20 cellular contexts compared by ENCODE assay signal in the genomic region with DNA sequence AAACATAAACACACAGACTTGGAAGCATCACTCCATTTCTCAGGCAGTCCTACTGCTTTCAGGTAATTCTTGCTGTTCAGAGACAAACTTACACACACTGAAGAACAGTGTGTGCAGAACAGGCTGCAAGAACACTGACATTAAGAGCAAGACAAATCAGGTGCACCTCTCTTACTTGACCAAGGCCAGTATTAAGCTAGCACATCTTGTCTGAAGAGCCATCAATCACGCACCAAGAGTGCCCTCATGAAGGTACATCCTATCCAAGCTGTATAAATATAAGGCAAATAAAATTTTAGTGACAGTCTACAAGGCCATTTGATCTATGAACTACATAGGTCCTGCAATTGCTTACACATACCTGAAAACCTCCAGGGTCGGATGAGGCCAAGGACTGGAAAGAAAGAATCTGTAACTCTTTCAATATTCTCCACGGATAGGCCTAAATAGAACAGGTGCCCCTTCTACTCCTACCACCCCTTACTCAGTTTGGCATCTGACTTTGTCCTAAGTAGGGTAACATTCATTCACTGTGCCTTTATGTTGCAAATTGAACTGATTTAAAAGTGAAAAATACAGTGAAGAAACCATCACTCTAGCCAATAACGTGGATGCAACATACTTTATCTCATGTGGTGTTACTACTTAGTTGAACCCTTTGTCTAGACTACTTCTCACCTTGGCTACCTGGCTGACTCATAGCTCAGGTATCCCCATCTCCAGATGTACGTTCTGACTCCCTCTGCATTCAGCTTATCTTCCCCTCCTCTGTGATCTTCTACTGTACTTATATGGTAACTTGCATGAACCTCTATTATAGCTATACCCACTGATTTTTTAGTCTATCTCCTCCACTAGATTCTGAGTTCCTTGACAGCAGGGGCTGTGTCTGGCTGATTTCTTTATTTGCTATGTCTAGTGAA.
A peak's percentile ranks its signal among the peaks of the same experiment; 100 is the strongest.
DNase-seq lines count a peak whose midpoint lies in the region; ATAC-seq and TF ChIP-seq lines count a peak whose summit lies in the region.
"Had no signal": no experiment of that assay in that cellular context is flagged by ENCODE, and none has a peak within 500 bp of the region (broad histone marks: within the 10 kb centered on the region; RNA-seq: fewer than 3 reads in every experiment).

No MANE protein-coding gene starts in this region.

- H3K9me2 ChIP-seq in hepatocyte (replicated peaks; ENCODE audit: insufficient read depth) (no peaks in the 10 kb centered on the region), Karpas-422 (replicated peaks; ENCODE audit: insufficient read depth, low read length) (no peaks in the 10 kb centered on the region)

- H4K5ac ChIP-seq in mesendoderm (ENCODE audit: low read length) = no peak overlapping the region

- no peaks in the 10 kb centered on the region for H3K9me3 ChIP-seq in hepatocyte (ENCODE audit: low read depth)
- H3K9me3 ChIP-seq in Karpas-422 (ENCODE audit: low read length) = no peaks in the 10 kb centered on the region
- H3K9me3 ChIP-seq: HAP-1, left lung, sigmoid colon had no signal

- no peaks in the 10 kb centered on the region for H3K27me3 Mint-ChIP-seq in activated CD4-positive, alpha-beta T cell treated with anti-CD3 and anti-CD28 coated beads, Interleukin-2, amount 10 ng/mL, durations not matched to agents 24 days and 14 days

- peak overlapping the region; percentile 1 for H2AK5ac ChIP-seq in mesendoderm (ENCODE audit: low read length)

- H3K4me3 ChIP-seq in hepatocyte (no peak overlapping the region), mesendoderm (ENCODE audit: low read length) (no peak overlapping the region), Karpas-422 (ENCODE audit: low read length) (no peak overlapping the region)
- H3K4me3 ChIP-seq: coronary artery, HAP-1, left lung, sigmoid colon had no signal

- H3K18ac ChIP-seq in mesendoderm (ENCODE audit: low read length) = peak overlapping the region; percentile 53

- no peak overlapping the region for H3K23ac ChIP-seq in mesendoderm (ENCODE audit: low read length)

- peak overlapping the region; percentile 5 for H2BK5ac ChIP-seq in mesendoderm (ENCODE audit: low read length)

- H2BK120ac ChIP-seq in mesendoderm (ENCODE audit: low read depth, low read length) = peak overlapping the region; percentile 64

- H4K20me1 ChIP-seq in hepatocyte (ENCODE audit: insufficient read depth, poor library complexity, severe bottlenecking) (no peaks in the 10 kb centered on the region), Karpas-422 (ENCODE audit: insufficient read depth, low read depth, low read length) (no peaks in the 10 kb centered on the region)

- H4K8ac ChIP-seq in mesendoderm (ENCODE audit: low read depth, low read length) = no peak overlapping the region

- H3K9me3 Mint-ChIP-seq in activated CD4-positive, alpha-beta T cell treated with anti-CD3 and anti-CD28 coated beads, Interleukin-2, amount 10 ng/mL, durations not matched to agents 24 days and 14 days = no peaks in the 10 kb centered on the region
- H3K9me3 Mint-ChIP-seq: activated T-helper 2 cell treated with anti-CD3 and anti-CD28 coated beads, Interferon-gamma antibody, Interleukin-2, Interleukin-4, amounts not matched to agents 10 μg/mL and 5 μg/mL and 100 μg/mL, durations not matched to agents 14 hours and 24 hours and 36 hours had no signal

- ATAC-seq in GM18858 (IDR thresholded peaks at IDR 0.05; ENCODE audit: unreplicated experiment) = no peak
- ATAC-seq: left lung had no signal

- intact Hi-C loops in activated CD4-positive, alpha-beta T cell treated with anti-CD3 and anti-CD28 coated beads, Interleukin-2, amount 10 ng/mL, durations not matched to agents 24 days and 14 days (cut with micrococcal nuclease) = no loop called here

- WGBS in hepatocyte (ENCODE audit: low lambda C conversion rate, missing lambda C conversion rate) = 33% methylated on average over 5 of the region's 5 CpGs
- no CpG with 5 or more reads among the region's 5 CpGs for WGBS in mesendoderm (ENCODE audit: extremely low coverage, insufficient coverage, low lambda C conversion rate)

- no peaks in the 10 kb centered on the region for H3K79me1 ChIP-seq in mesendoderm (ENCODE audit: low read length)

- no peaks in the 10 kb centered on the region for H3K36me3 Mint-ChIP-seq in activated CD4-positive, alpha-beta T cell treated with anti-CD3 and anti-CD28 coated beads, Interleukin-2, amount 10 ng/mL, durations not matched to agents 24 days and 14 days (ENCODE audit: low read depth)

- H3K4me2 ChIP-seq in hepatocyte (no peak overlapping the region), mesendoderm (ENCODE audit: low read length) (no peak overlapping the region), Karpas-422 (ENCODE audit: low read depth, low read length, poor library complexity, severe bottlenecking) (no peak overlapping the region)

- H2BK15ac ChIP-seq in mesendoderm (replicated peaks; ENCODE audit: low read depth) = no peak overlapping the region

- no peaks in the 10 kb centered on the region for H3K4me1 Mint-ChIP-seq in activated CD4-positive, alpha-beta T cell treated with anti-CD3 and anti-CD28 coated beads, Interleukin-2, amount 10 ng/mL, durations not matched to agents 24 days and 14 days
- H3K4me1 Mint-ChIP-seq: neural crest cell had no signal

- TF ChIP-seq CTCF in hepatocyte (IDR thresholded peaks at IDR 0.05; ENCODE audit: poor library complexity) = no peak

- H2AFZ ChIP-seq in hepatocyte (no peak overlapping the region), Karpas-422 (ENCODE audit: low read length) (no peak overlapping the region)

- H3K79me2 ChIP-seq in hepatocyte (no peaks in the 10 kb centered on the region), mesendoderm (ENCODE audit: control insufficient read depth, insufficient read depth, low read length) (peaks cover 22% of the 10 kb centered on the region), Karpas-422 (ENCODE audit: low read length) (no peaks in the 10 kb centered on the region)

- H3K27ac Mint-ChIP-seq in activated CD4-positive, alpha-beta T cell treated with anti-CD3 and anti-CD28 coated beads, Interleukin-2, amount 10 ng/mL, durations not matched to agents 24 days and 14 days = no peak overlapping the region
- H3K27ac Mint-ChIP-seq: activated T-helper 2 cell treated with anti-CD3 and anti-CD28 coated beads, Interferon-gamma antibody, Interleukin-2, Interleukin-4, amounts not matched to agents 10 μg/mL and 5 μg/mL and 100 μg/mL, durations not matched to agents 14 hours and 24 hours and 36 hours had no signal

- H3K36me3 ChIP-seq in hepatocyte (replicated peaks; ENCODE audit: insufficient read depth, low read depth) (no peaks in the 10 kb centered on the region), mesendoderm (ENCODE audit: control insufficient read depth, insufficient read depth, low read length) (no peaks in the 10 kb centered on the region), Karpas-422 (ENCODE audit: insufficient read depth, low read length) (no peaks in the 10 kb centered on the region)
- H3K36me3 ChIP-seq: brain microvascular endothelial cell, HAP-1, left lung, sigmoid colon had no signal

- H3K56ac ChIP-seq in mesendoderm (ENCODE audit: low read length) = peak overlapping the region; percentile 59

- H3K4me1 ChIP-seq in hepatocyte (ENCODE audit: insufficient read depth) (peaks cover 6% of the 10 kb centered on the region), mesendoderm (ENCODE audit: control insufficient read depth, low read depth, low read length) (peaks cover 2% of the 10 kb centered on the region), Karpas-422 (ENCODE audit: low read length) (no peaks in the 10 kb centered on the region)
- H3K4me1 ChIP-seq: HAP-1, sigmoid colon had no signal

- H3K4me3 Mint-ChIP-seq in activated CD4-positive, alpha-beta T cell treated with anti-CD3 and anti-CD28 coated beads, Interleukin-2, amount 10 ng/mL, durations not matched to agents 24 days and 14 days = no peak overlapping the region
- H3K4me3 Mint-ChIP-seq: neural crest cell had no signal

- H3K27ac ChIP-seq in hepatocyte (no peak overlapping the region), mesendoderm (ENCODE audit: low read depth, low read length) (peak overlapping the region; percentile 9), Karpas-422 (ENCODE audit: low read length) (no peak overlapping the region)
- H3K27ac ChIP-seq: brain microvascular endothelial cell, coronary artery, left lung, sigmoid colon had no signal

- peak overlapping the region; percentile 81 for H3K4ac ChIP-seq in mesendoderm (ENCODE audit: low read depth, low read length)

- DNase-seq in DMS53 (lab: John Stamatoyannopoulos, UW) (peak; percentile 26), DMS53 treated with DMSO at 0.1 percent for 48 hours (lab: John Stamatoyannopoulos, UW; ENCODE audit: unreplicated experiment) (no peak), SHP77 treated with DMSO at 0.1 percent for 48 hours (lab: John Stamatoyannopoulos, UW) (peak; percentile 59), hepatocyte (ENCODE audit: low spot score) (peak; percentile 23), mesendoderm (peak; percentile 93), Karpas-422 (no peak)
- DNase-seq in activated CD4-positive, alpha-beta T cell treated with anti-CD3 and anti-CD28 coated beads, Interleukin-2, amount 10 ng/mL, durations not matched to agents 24 days and 14 days = no peak
- DNase-seq: 8988T; activated CD4-positive, alpha-beta T cell treated with anti-CD3 and anti-CD28 coated beads for 48 hours; brain microvascular endothelial cell; left lung; NCI-H1092 treated with DMSO at 0.1 percent for 48 hours; NCI-H2081; sigmoid colon; T-helper 1 cell had no signal

- H3K9ac ChIP-seq in mesendoderm (ENCODE audit: low read length) (peak overlapping the region; percentile 11), Karpas-422 (ENCODE audit: low read length) (no peak overlapping the region)

- no peaks in the 10 kb centered on the region for H3K27me3 ChIP-seq in hepatocyte
- no peaks in the 10 kb centered on the region for H3K27me3 ChIP-seq in mesendoderm (ENCODE audit: insufficient read depth, low read length, poor library complexity)
- H3K27me3 ChIP-seq in Karpas-422 (ENCODE audit: low read length) = no peaks in the 10 kb centered on the region
- H3K27me3 ChIP-seq: brain microvascular endothelial cell, left lung, sigmoid colon had no signal

Comparison
In these comparisons a context has a peak if more than half of its experiments do, and no peak if none do; other contexts are left out.
1. DNase-seq: peak in DMS53 (single experiment), SHP77 treated with DMSO at 0.1 percent for 48 hours (single experiment), hepatocyte (single experiment) and mesendoderm (single experiment); none in DMS53 treated with DMSO at 0.1 percent for 48 hours (single experiment), activated CD4-positive, alpha-beta T cell treated with anti-CD3 and anti-CD28 coated beads, Interleukin-2, amount 10 ng/mL, durations not matched to agents 24 days and 14 days (single experiment) and Karpas-422 (single experiment).